In genomic region chr13:49936085-49936942, GRCh38 we compare ENCODE assay signal across 1 cellular context.
A peak's percentile ranks its signal among the peaks of the same experiment; 100 is the strongest.
TF ChIP-seq lines count a peak whose summit lies in the region.

SPRYD7 (minus strand) TSS chr13:49936340; CDS start chr13:49936235, 105 bp downstream.

TF ChIP-seq in HepG2, 621 proteins besides CTCF, POLR2A, EP300 and RAD21 (continued from another document and continues in another):
- TF ChIP-seq MTERF4 (CRISPR knock-in tag; IDR thresholded peaks at IDR 0.05) (peak; percentile 82; the same call in 1 of the 2 replicates), TEF (CRISPR knock-in tag; IDR thresholded peaks at IDR 0.05) (no peak), DMAP1 (CRISPR knock-in tag; IDR thresholded peaks at IDR 0.05) (peak; percentile 86), ELF3 (CRISPR knock-in tag; IDR thresholded peaks at IDR 0.05) (peak; percentile 61), MTA1 (CRISPR knock-in tag; IDR thresholded peaks at IDR 0.05; ENCODE audit: borderline replicate concordance) (peak; percentile 58; the same call in 1 of the 2 replicates), HDAC2 (CRISPR knock-in tag; IDR thresholded peaks at IDR 0.05) (peak; percentile 52; the same call in 1 of the 2 replicates), PBX3 (CRISPR knock-in tag; IDR thresholded peaks at IDR 0.05; ENCODE audit: borderline replicate concordance) (no peak), ZBTB21 (CRISPR knock-in tag; IDR thresholded peaks at IDR 0.05) (peak; percentile 38; the same call in 1 of the 2 replicates), KDM5B (CRISPR knock-in tag; IDR thresholded peaks at IDR 0.05; ENCODE audit: borderline replicate concordance) (peak; percentile 66; the same call in 1 of the 2 replicates), ATF3 (CRISPR knock-in tag; IDR thresholded peaks at IDR 0.05) (peak; percentile 26; the same call in 1 of the 2 replicates), RNF219 (CRISPR knock-in tag; IDR thresholded peaks at IDR 0.05) (no peak), ZSCAN21 (CRISPR knock-in tag; IDR thresholded peaks at IDR 0.05; ENCODE audit: borderline replicate concordance) (peak; percentile 72; the same call in 1 of the 2 replicates), DR1 (CRISPR knock-in tag; IDR thresholded peaks at IDR 0.05) (peak; percentile 67; the same call in 1 of the 2 replicates), ZNF451 (CRISPR knock-in tag; IDR thresholded peaks at IDR 0.05) (no peak; the same call in 1 of the 2 replicates), ADNP (CRISPR knock-in tag; IDR thresholded peaks at IDR 0.05) (no peak), ZBTB20 (CRISPR knock-in tag; IDR thresholded peaks at IDR 0.05; ENCODE audit: borderline replicate concordance, low read depth) (peak; percentile 74; the same call in 1 of the 2 replicates), ZBTB43 (CRISPR knock-in tag; conservative IDR thresholded peaks at IDR 0.05) (no peak), ZSCAN5A (CRISPR knock-in tag; IDR thresholded peaks at IDR 0.05; ENCODE audit: borderline replicate concordance) (peak; percentile 100; the same call in 1 of the 2 replicates), ASH2L (IDR thresholded peaks at IDR 0.05; ENCODE audit: insufficient read length, low read depth, low read length) (peak; percentile 80), MNT (IDR thresholded peaks at IDR 0.05) (peak; percentile 63), ZNF7 (CRISPR knock-in tag; IDR thresholded peaks at IDR 0.05) (0 out of 2 replicates have a peak, but pooled peaks have one; percentile 16), ZNF878 (CRISPR knock-in tag; IDR thresholded peaks at IDR 0.05) (peak; percentile 68; the same call in 1 of the 2 replicates), ZNF431 (CRISPR knock-in tag; IDR thresholded peaks at IDR 0.05; ENCODE audit: borderline replicate concordance, low read depth) (no peak; the same call in 1 of the 2 replicates), E2F1 (CRISPR knock-in tag; IDR thresholded peaks at IDR 0.05) (no peak), GPBP1L1 (CRISPR knock-in tag; IDR thresholded peaks at IDR 0.05) (no peak), EHMT2 (IDR thresholded peaks at IDR 0.05; ENCODE audit: borderline replicate concordance, low read depth, low read length) (no peak), U2AF1 (optimal IDR thresholded peaks at IDR 0.05; ENCODE audit: low read depth, low read length) (no peak), ESRRA (CRISPR knock-in tag; IDR thresholded peaks at IDR 0.05; ENCODE audit: low read depth) (peak; percentile 39; the same call in 1 of the 2 replicates), SIN3A (IDR thresholded peaks at IDR 0.05; ENCODE audit: borderline replicate concordance, low read depth, low read length) (peak; percentile 80; the same call in 1 of the 2 replicates), TCF7 (IDR thresholded peaks at IDR 0.05; ENCODE audit: low read depth) (no peak; the same call in 1 of the 2 replicates), ZNF510 (CRISPR knock-in tag; IDR thresholded peaks at IDR 0.05; ENCODE audit: low read depth) (no peak), ZNF660 (CRISPR knock-in tag; IDR thresholded peaks at IDR 0.05; ENCODE audit: borderline replicate concordance, low read depth) (no peak), MIER2 (CRISPR knock-in tag; IDR thresholded peaks at IDR 0.05) (no peak), DBP (CRISPR knock-in tag; IDR thresholded peaks at IDR 0.05; ENCODE audit: not compliant biosample characterization) (no peak), ZBTB26 (CRISPR knock-in tag; IDR thresholded peaks at IDR 0.05; ENCODE audit: borderline replicate concordance) (no peak; the same call in 1 of the 2 replicates), MEIS1 (CRISPR knock-in tag; IDR thresholded peaks at IDR 0.05; ENCODE audit: borderline replicate concordance) (no peak), ZNF326 (CRISPR knock-in tag; IDR thresholded peaks at IDR 0.05; ENCODE audit: borderline replicate concordance) (no peak), RFXANK (CRISPR knock-in tag; IDR thresholded peaks at IDR 0.05) (no peak), ZNF10 (CRISPR knock-in tag; IDR thresholded peaks at IDR 0.05; ENCODE audit: borderline replicate concordance, low read depth) (no peak), ZNF276 (CRISPR knock-in tag; IDR thresholded peaks at IDR 0.05; ENCODE audit: low read depth) (no peak; the same call in 1 of the 2 replicates), ZNF749 (CRISPR knock-in tag; IDR thresholded peaks at IDR 0.05; ENCODE audit: borderline replicate concordance) (peak; percentile 77; the same call in 1 of the 2 replicates), POGZ (CRISPR knock-in tag; IDR thresholded peaks at IDR 0.05) (peak; percentile 100), ZNF883 (CRISPR knock-in tag; IDR thresholded peaks at IDR 0.05; ENCODE audit: not compliant biosample characterization) (peak; percentile 66)
